Comparison of ENCODE assay signal across 8 cellular contexts in genomic region chr2:42663106-42663755, GRCh38.
A peak's percentile ranks its signal among the peaks of the same experiment; 100 is the strongest.
DNase-seq lines count a peak whose midpoint lies in the region; ATAC-seq and TF ChIP-seq lines count a peak whose summit lies in the region.

No MANE protein-coding gene starts in this region.

- H3K36me3 ChIP-seq in BLaER1: peaks cover 29% of the 10 kb centered on the region
- no peaks in the 10 kb centered on the region for H3K36me3 ChIP-seq in colonic mucosa
- H3K36me3 ChIP-seq in right lobe of liver: no peaks in the 10 kb centered on the region

- H3K9ac ChIP-seq in BLaER1: no peak overlapping the region
- no peak overlapping the region for H3K9ac ChIP-seq in colonic mucosa (ENCODE audit: low read depth in 2 of 2, low read length in 2 of 2)

- TF ChIP-seq POLR2A in right lobe of liver (IDR thresholded peaks at IDR 0.05): no peak

- no peaks in the 10 kb centered on the region; the same call in 1 of the 2 replicates for H4K20me1 ChIP-seq in BLaER1

- no peaks in the 10 kb centered on the region for H3K27me3 ChIP-seq in BLaER1
- no peaks in the 10 kb centered on the region for H3K27me3 ChIP-seq in colonic mucosa
- no peaks in the 10 kb centered on the region for H3K27me3 ChIP-seq in right lobe of liver

- H3K4me2 ChIP-seq in BLaER1: peak overlapping the region; percentile 17; the same call in 1 of the 2 replicates

- 22% methylated on average over 3 of the region's 3 CpGs for WGBS in right lobe of liver (ENCODE audit: insufficient coverage, low coverage, low lambda C conversion rate, missing lambda C conversion rate)

- H3K4me1 ChIP-seq in BLaER1 (peaks cover 10% of the 10 kb centered on the region), colonic mucosa (no peaks in the 10 kb centered on the region), right lobe of liver (no peaks in the 10 kb centered on the region)

- peak; percentile 97 for TF ChIP-seq CTCF in colonic mucosa (IDR thresholded peaks at IDR 0.05)
- peak; percentile 92 to 97 (median 95) for TF ChIP-seq CTCF in right lobe of liver (IDR thresholded peaks at IDR 0.05)

- ATAC-seq in GM19023 (IDR thresholded peaks at IDR 0.05; ENCODE audit: unreplicated experiment): peak; percentile 82
- peak; percentile 88 for ATAC-seq in HG03342 (IDR thresholded peaks at IDR 0.05; ENCODE audit: unreplicated experiment)
- ATAC-seq in right lobe of liver: peak; percentile 99 to 100 (median 99)

- no peaks in the 10 kb centered on the region for H3K9me3 ChIP-seq in BLaER1
- no peaks in the 10 kb centered on the region for H3K9me3 ChIP-seq in colonic mucosa
- H3K9me3 ChIP-seq in right lobe of liver: no peaks in the 10 kb centered on the region

- peak; percentile 41 for DNase-seq in NCI-H345 treated with DMSO at 0.1 percent for 48 hours (lab: John Stamatoyannopoulos, UW; ENCODE audit: unreplicated experiment)
- peak; percentile 34 to 37 for DNase-seq in activated CD4-positive, alpha-beta T cell treated with anti-CD3 and anti-CD28 coated beads for 24 hours (ENCODE audit: low read depth in 2 of 2)
- peak; percentile 52 for DNase-seq in colonic mucosa
- DNase-seq in right lobe of liver: peak; percentile 60 to 68 (median 67)
- DNase-seq in stimulated activated CD8-positive, alpha-beta memory T cell treated with anti-CD3 and anti-CD28 coated beads, Interleukin-12 subunit alpha, Interleukin-12 subunit beta, amount 100 ng/mL, for 24 hours (ENCODE audit: extremely low read depth): peak; percentile 19

- H3K27ac ChIP-seq in BLaER1 (no peak overlapping the region), colonic mucosa (no peak overlapping the region), right lobe of liver (no peak overlapping the region)

- intact Hi-C loops in colonic mucosa (cut with DNase I): loop anchor here (5.0 kb wide), 1 partner anchor 151 kb away; no protein-coding TSS in a partner anchor
- intact Hi-C loops in right lobe of liver (cut with DNase I): loop anchor here in 1 of 2 donors (10.0 kb wide), 1 partner anchor 148 kb away; no protein-coding TSS in a partner anchor

- H3K4me3 ChIP-seq in BLaER1 (no peak overlapping the region), colonic mucosa (no peak overlapping the region), right lobe of liver (no peak overlapping the region)
